Comparison of ENCODE assay signal across 1 cellular context in the genomic region with DNA sequence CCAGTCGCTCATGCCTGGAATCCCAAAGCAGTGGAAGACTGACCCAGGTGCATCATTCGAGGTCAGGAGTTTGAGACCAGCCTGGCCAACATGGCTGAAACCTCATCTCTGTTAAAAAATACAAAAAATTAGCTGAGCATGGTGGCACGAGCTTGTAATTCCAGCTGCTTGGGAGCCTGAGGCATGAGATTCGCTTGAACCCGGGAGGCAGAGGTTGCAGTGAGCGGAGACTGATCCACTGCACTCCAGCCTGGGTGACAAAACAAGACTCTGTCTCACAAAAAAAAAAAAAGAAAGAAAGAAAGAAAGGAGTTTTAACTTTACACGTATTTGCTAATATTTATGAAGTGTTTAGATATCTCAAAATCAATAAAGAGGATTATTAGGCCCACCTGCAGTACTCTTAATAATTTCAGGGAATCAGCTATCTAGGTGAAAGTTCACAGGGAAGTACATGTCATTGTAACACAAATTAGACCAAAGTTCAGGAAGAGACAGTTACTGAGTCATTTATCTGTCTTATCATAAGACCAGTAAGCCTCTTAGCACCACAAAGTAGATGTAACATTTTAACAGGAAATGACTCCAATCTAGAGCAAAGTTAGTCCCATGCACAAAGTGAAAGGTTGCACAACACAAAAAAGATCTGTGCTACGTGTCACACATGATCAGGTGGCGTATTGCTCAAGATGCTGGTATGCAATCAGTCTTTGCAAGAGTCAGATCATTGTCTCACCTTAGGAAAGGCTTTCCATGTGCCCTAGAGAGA.
TF ChIP-seq lines count a peak whose summit lies in the region.

No MANE protein-coding gene starts in this region.

TF ChIP-seq in H1, 55 proteins besides CTCF, POLR2A, EP300 and RAD21:
- TF ChIP-seq CEBPB (IDR thresholded peaks at IDR 0.05; ENCODE audit: low read depth, low read length) (peak; percentile 62), CHD2 (IDR thresholded peaks at IDR 0.05; ENCODE audit: low read length) (no peak)
TF ChIP-seq in H1: peak in this region for 1.
